ENCODE assay signal across 11 cellular contexts in genomic region chr16:83835972-83836566, GRCh38. TPM values are rescaled to one million over a fixed set of nuclear protein-coding genes. Genes with fewer than 3 reads are reported as not detected.
DNase-seq lines count a peak whose midpoint lies in the region; ATAC-seq, FAIRE-seq and TF ChIP-seq lines count a peak whose summit lies in the region.
"Had no signal": no experiment of that assay in that cellular context is flagged by ENCODE, and none has a peak within 500 bp of the region (broad histone marks: within the 10 kb centered on the region; RNA-seq: fewer than 3 reads in every experiment).

No MANE protein-coding gene starts in this region.

- no peaks in the 10 kb centered on the region for H3K9me3 Mint-ChIP-seq in natural killer cell treated with Interleukin-12 subunit alpha and Interleukin-12 subunit beta and Interleukin-15 and Interleukin-18, amount 100 ng/mL, for 72 hours
- H3K9me3 Mint-ChIP-seq: activated naive CD8-positive, alpha-beta T cell treated with anti-CD3 and anti-CD28 coated beads, Interleukin-2, amount 10 ng/mL, durations not matched to agents 7 days and 5 days had no signal

- H3K4me1 Mint-ChIP-seq in natural killer cell treated with Interleukin-12 subunit alpha and Interleukin-12 subunit beta and Interleukin-15 and Interleukin-18, amount 100 ng/mL, for 72 hours (ENCODE audit: low read depth in 2 of 2): peaks cover 9 to 14% of the 10 kb centered on the region in 2 donors

- 27% methylated on average over 6 of the region's 6 CpGs for WGBS in GM12878 (ENCODE audit: insufficient coverage, insufficient replicate concordance, low lambda C conversion rate, missing lambda C conversion rate)

- H3K9me3 ChIP-seq in GM12878 (replicated peaks; ENCODE audit: control insufficient read depth, insufficient read depth, low read length): no peaks in the 10 kb centered on the region; the same call in 2 of the 3 replicates
- H3K9me3 ChIP-seq in OCI-LY7 (ENCODE audit: low read length): no peaks in the 10 kb centered on the region

- POLR2A ChIA-PET in GM12878 (lab: Charles Lee) (no interaction called here), OCI-LY7 (lab: Charles Lee) (interaction anchor here (1.5 kb wide), 1 partner anchor 52 kb away, joined by 3 read pairs; no protein-coding TSS in a partner anchor)

- intact Hi-C loops in GM12878 (cut with micrococcal nuclease; ENCODE audit: unreplicated experiment) (no loop called here), OCI-LY7 (cut with micrococcal nuclease; ENCODE audit: unreplicated experiment) (no loop called here)

- H3K79me2 ChIP-seq in GM12878 (ENCODE audit: control insufficient read depth, insufficient read depth, low read length) (no peaks in the 10 kb centered on the region), OCI-LY7 (ENCODE audit: insufficient read depth, low read depth, low read length) (no peaks in the 10 kb centered on the region)

- no peak for TF ChIP-seq EP300 in GM12878 (IDR thresholded peaks at IDR 0.05; ENCODE audit: borderline replicate concordance in 1 of 2, control insufficient read depth in 1 of 2, low read depth in 2 of 2, low read length in 2 of 2)

- peak; percentile 52 for DNase-seq in GM03348 (ENCODE audit: low spot score)
- DNase-seq in NCI-H146 (lab: John Stamatoyannopoulos, UW): peak; percentile 63
- no peak for DNase-seq in GM12878 (ENCODE audit: low read depth, low spot score)
- no peak for DNase-seq in natural killer cell treated with Interleukin-12 subunit alpha and Interleukin-12 subunit beta and Interleukin-15 and Interleukin-18, amount 100 ng/mL, for 72 hours (ENCODE audit: low spot score)
- DNase-seq in OCI-LY7 (ENCODE audit: low spot score): no peak
- DNase-seq in NCI-H128 (lab: John Stamatoyannopoulos, UW; ENCODE audit: unreplicated experiment): no peak
- DNase-seq: activated naive CD8-positive, alpha-beta T cell treated with anti-CD3 and anti-CD28 coated beads, Interleukin-2, amount 10 ng/mL, durations not matched to agents 7 days and 5 days; kidney; T-helper 17 cell had no signal

- H3K4me3 ChIP-seq in GM12878: no peak overlapping the region
- no peak overlapping the region for H3K4me3 ChIP-seq in OCI-LY7 (ENCODE audit: low read depth, low read length, poor library complexity, severe bottlenecking)

- peak overlapping the region in 1 of 2 donors; percentile 10 for H3K27ac Mint-ChIP-seq in natural killer cell treated with Interleukin-12 subunit alpha and Interleukin-12 subunit beta and Interleukin-15 and Interleukin-18, amount 100 ng/mL, for 72 hours
- H3K27ac Mint-ChIP-seq: activated naive CD8-positive, alpha-beta T cell treated with anti-CD3 and anti-CD28 coated beads, Interleukin-2, amount 10 ng/mL, durations not matched to agents 7 days and 5 days; T-helper 17 cell had no signal

- RAD21 ChIA-PET in GM12878 (lab: Charles Lee; ENCODE audit: unreplicated experiment): no interaction called here

- no peak overlapping the region for H3K27ac ChIP-seq in GM12878 (ENCODE audit: control insufficient read depth, insufficient read depth)
- no peak overlapping the region for H3K27ac ChIP-seq in OCI-LY7 (ENCODE audit: low read depth, low read length, poor library complexity, severe bottlenecking)
- H3K27ac ChIP-seq: HL-60 had no signal

- no peak for TF ChIP-seq RAD21 in GM12878 (IDR thresholded peaks at IDR 0.05; ENCODE audit: insufficient read depth, low read depth, low read length)

- H3K27me3 Mint-ChIP-seq in natural killer cell treated with Interleukin-12 subunit alpha and Interleukin-12 subunit beta and Interleukin-15 and Interleukin-18, amount 100 ng/mL, for 72 hours: peaks cover 12 to 30% of the 10 kb centered on the region in 2 donors

- H3K36me3 ChIP-seq in GM12878 (ENCODE audit: control insufficient read depth in 2 of 2, insufficient read depth in 2 of 2, low read length in 1 of 2) (no peaks in the 10 kb centered on the region), OCI-LY7 (ENCODE audit: insufficient read depth, low read length) (no peaks in the 10 kb centered on the region)

- no peak for TF ChIP-seq CTCF in GM12878 (IDR thresholded peaks at IDR 0.05 in 2 of 3, conservative IDR thresholded peaks at IDR 0.05 in 1 of 3; ENCODE audit: control insufficient read depth in 2 of 3, extremely low read depth in 1 of 3, insufficient read depth in 1 of 3, low read depth in 3 of 3, low read length in 3 of 3)
- TF ChIP-seq CTCF in OCI-LY7 (conservative IDR thresholded peaks at IDR 0.05; ENCODE audit: low read length): no peak

- H4K20me1 ChIP-seq in GM12878 (ENCODE audit: control insufficient read depth, insufficient read depth) (no peaks in the 10 kb centered on the region), OCI-LY7 (ENCODE audit: insufficient read depth, low read length) (no peaks in the 10 kb centered on the region)

- TF ChIP-seq POLR2A in GM12878 (IDR thresholded peaks at IDR 0.05; ENCODE audit: low read depth, low read length): no peak

- ATAC-seq in GM12878 (no peak), HG03439 (IDR thresholded peaks at IDR 0.05; ENCODE audit: unreplicated experiment) (no peak)
- no peak for ATAC-seq in natural killer cell treated with Interleukin-12 subunit alpha and Interleukin-12 subunit beta and Interleukin-15 and Interleukin-18, amount 100 ng/mL, for 72 hours
- ATAC-seq: T-helper 17 cell had no signal

- FAIRE-seq in GM12878 (lab: Jason Lieb, UNC): no peak
- FAIRE-seq: kidney had no signal

- no peak overlapping the region for H3K4me2 ChIP-seq in GM12878 (ENCODE audit: control insufficient read depth, insufficient read depth)
- H3K4me2 ChIP-seq in OCI-LY7 (ENCODE audit: low read length): no peak overlapping the region

- CTCF ChIA-PET in GM12878 (lab: Yijun Ruan, JAX) (interaction anchor here (1.0 to 3.2 kb wide), 2 partner anchors 11 to 91 kb away, joined by 3 to 22 read pairs; no protein-coding TSS in a partner anchor), OCI-LY7 (lab: Charles Lee; ENCODE audit: unreplicated experiment) (no interaction called here)

- H3K4me1 ChIP-seq in GM12878 (ENCODE audit: control insufficient read depth, insufficient read depth, low read length): no peaks in the 10 kb centered on the region
- H3K4me1 ChIP-seq in OCI-LY7 (ENCODE audit: insufficient read depth, low read length, poor library complexity, severe bottlenecking): peaks cover 7% of the 10 kb centered on the region

- H3K9ac ChIP-seq in GM12878 (ENCODE audit: control insufficient read depth, insufficient read depth, low read length): no peak overlapping the region

- BruUV-seq in GM12878 (replicated peaks; lab: Mats Ljungman, UMichigan): no TSS peak
- BruUV-seq in OCI-LY7 (replicated peaks; lab: Mats Ljungman, UMichigan): no TSS peak

- H2AFZ ChIP-seq in GM12878 (ENCODE audit: control insufficient read depth, low read depth, low read length) (no peak overlapping the region), OCI-LY7 (ENCODE audit: low read length) (no peak overlapping the region)

- in situ Hi-C loops in GM12878 (cut with MboI): no loop called here

- no peaks in the 10 kb centered on the region for H3K9me2 ChIP-seq in OCI-LY7 (ENCODE audit: insufficient read depth, low read length)

- no peaks in the 10 kb centered on the region for H3K27me3 ChIP-seq in GM12878 (replicated peaks in 1 of 2; ENCODE audit: control insufficient read depth in 2 of 2, insufficient read depth in 2 of 2, low read length in 1 of 2)

- peak overlapping the region; percentile 22 for H3K4me3 Mint-ChIP-seq in natural killer cell treated with Interleukin-12 subunit alpha and Interleukin-12 subunit beta and Interleukin-15 and Interleukin-18, amount 100 ng/mL, for 72 hours
- H3K4me3 Mint-ChIP-seq: activated naive CD8-positive, alpha-beta T cell treated with anti-CD3 and anti-CD28 coated beads, Interleukin-2, amount 10 ng/mL, durations not matched to agents 7 days and 5 days; T-helper 17 cell had no signal

- SMC1A ChIA-PET in GM12878 (lab: Charles Lee; ENCODE audit: uncharacterized antibody, unreplicated experiment): no interaction called here

- no peaks in the 10 kb centered on the region for H3K36me3 Mint-ChIP-seq in natural killer cell treated with Interleukin-12 subunit alpha and Interleukin-12 subunit beta and Interleukin-15 and Interleukin-18, amount 100 ng/mL, for 72 hours
- H3K36me3 Mint-ChIP-seq: activated naive CD8-positive, alpha-beta T cell treated with anti-CD3 and anti-CD28 coated beads, Interleukin-2, amount 10 ng/mL, durations not matched to agents 7 days and 5 days had no signal

TF ChIP-seq in GM12878, 131 proteins besides CTCF, POLR2A, EP300 and RAD21:
- TF ChIP-seq SRF (IDR thresholded peaks at IDR 0.05; ENCODE audit: low read depth in 2 of 2, low read length in 2 of 2): no peak
- TF ChIP-seq ASH2L (IDR thresholded peaks at IDR 0.05; ENCODE audit: borderline replicate concordance, low read depth): no peak
- TF ChIP-seq JUNB (IDR thresholded peaks at IDR 0.05): peak; percentile 74
- TF ChIP-seq RUNX3 (IDR thresholded peaks at IDR 0.05; ENCODE audit: low read length): peak; percentile 36; the same call in 1 of the 2 replicates

RNA-seq across cellular contexts. Expression of gene HSBP1, which starts 28.3 kb away (rescaled TPM):
- total RNA-seq in GM12878 (2013; cell fraction: nucleolus; rRNA removed): 7.6 and 11.4 TPM in 2 replicates
- 44.1 and 45.9 TPM in 2 replicates for total RNA-seq in GM12878 (2014; rRNA removed)
- 51.3 and 54.1 TPM in 2 replicates for total RNA-seq in GM12878 (2014; rRNA removed; fragmentation: Illumina TruSeq; extraction: Trizol)
- total RNA-seq in GM12878 (2021): 54.5 and 59.8 TPM in 2 replicates
- polyA plus RNA-seq in GM12878 (2011; ENCODE audit: low read depth): 6.0 TPM
- polyA plus RNA-seq in GM12878 (2011; rRNA removed): 109 and 132 TPM in 2 replicates
- 17.1 and 38.7 TPM in 2 replicates for polyA plus RNA-seq in GM12878 (2011; cell fraction: cytosol; rRNA removed)
- polyA plus RNA-seq in GM12878 (2011; cell fraction: nucleus; rRNA removed): 34.6 and 47.6 TPM in 2 replicates
- 60.2 and 102 TPM in 2 replicates for polyA plus RNA-seq in GM12878 (2012)
- 13.4 and 26.6 TPM in 2 replicates for polyA plus RNA-seq in GM12878 (2014; fragmentation: Illumina TruSeq; extraction: Trizol)
- 100 to 1,000 TPM; 240 to 263 TPM for polyA plus RNA-seq in GM12878 (2014; fragmentation: Nextera tagmentation; extraction: Ambion mirVana)
- 82.5 and 89.5 TPM in 2 replicates for polyA plus RNA-seq in GM12878 (2014; rRNA removed)
- polyA plus RNA-seq in GM12878 (2016; fragmentation: Nextera tagmentation; extraction: Ambion mirVana): 100 to 1,000 TPM; 188 to 194 TPM
- polyA minus RNA-seq in GM12878 (2011; rRNA and poly(A)+ RNA removed): 25.0 and 53.8 TPM in 2 replicates
- 11.1 and 11.5 TPM in 2 replicates for polyA minus RNA-seq in GM12878 (2011; cell fraction: cytosol; rRNA and poly(A)+ RNA removed)
- 10.2 and 16.3 TPM in 2 replicates for polyA minus RNA-seq in GM12878 (2011; cell fraction: nucleus; rRNA and poly(A)+ RNA removed)
- total RNA-seq in natural killer cell treated with Interleukin-12 subunit alpha and Interleukin-12 subunit beta and Interleukin-15 and Interleukin-18, amount 100 ng/mL, for 72 hours: 10 to 100 TPM; 30.5 to 64.5 TPM
- 131 and 150 TPM in 2 replicates for total RNA-seq in OCI-LY7 (2014; rRNA removed; shearing (Covaris generic))
- total RNA-seq in OCI-LY7 (2022): 104 and 105 TPM in 2 replicates

Comparison
In these comparisons a context has a peak if more than half of its experiments do, and no peak if none do; other contexts are left out.
1. DNase-seq: peak in GM03348 (single experiment) and NCI-H146 (single experiment); none in GM12878 (single experiment), natural killer cell treated with Interleukin-12 subunit alpha and Interleukin-12 subunit beta and Interleukin-15 and Interleukin-18, amount 100 ng/mL, for 72 hours (single experiment), OCI-LY7 (single experiment) and NCI-H128 (single experiment).